In genomic region chr21:35309316-35309715, GRCh38 we compare ENCODE assay signal across 19 cellular contexts.
A peak's percentile ranks its signal among the peaks of the same experiment; 100 is the strongest.
DNase-seq lines count a peak whose midpoint lies in the region; ATAC-seq, FAIRE-seq and TF ChIP-seq lines count a peak whose summit lies in the region.
"Had no signal": no experiment of that assay in that cellular context is flagged by ENCODE, and none has a peak within 500 bp of the region (broad histone marks: within the 10 kb centered on the region; RNA-seq: fewer than 3 reads in every experiment).

No MANE protein-coding gene starts in this region.

- no peaks in the 10 kb centered on the region for H3K27me3 Mint-ChIP-seq in astrocyte (ENCODE audit: low read depth, unreplicated experiment)

- H3K9me3 ChIP-seq in astrocyte (ENCODE audit: insufficient read depth, low read depth, low read length): no peaks in the 10 kb centered on the region
- peaks cover 0 to 11% (median 0%) of the 10 kb centered on the region in 4 donors for H3K9me3 ChIP-seq in esophagus muscularis mucosa

- FAIRE-seq in astrocyte (lab: Jason Lieb, UNC): peak; percentile 47
- FAIRE-seq: A204.1, GM12891, HepG2, HTR-8/SVneo had no signal

- peaks cover 5% of the 10 kb centered on the region for H3K4me1 Mint-ChIP-seq in astrocyte (ENCODE audit: low read depth, unreplicated experiment)
- H3K4me1 Mint-ChIP-seq: H9 had no signal

- no peak overlapping the region for H3K9ac ChIP-seq in astrocyte (ENCODE audit: low read length)

- no peak overlapping the region for H3K4me3 Mint-ChIP-seq in astrocyte (ENCODE audit: unreplicated experiment)
- H3K4me3 Mint-ChIP-seq: B cell; CD4-positive, alpha-beta T cell; H9 had no signal

- H3K36me3 Mint-ChIP-seq in astrocyte (ENCODE audit: low read depth, unreplicated experiment): no peaks in the 10 kb centered on the region

- intact Hi-C loops in esophagus muscularis mucosa (cut with DNase I): no loop called here

- H3K27ac ChIP-seq in astrocyte (ENCODE audit: low read depth, low read length) (no peak overlapping the region), esophagus muscularis mucosa (replicated peaks in 1 of 4) (no peak overlapping the region)

- H2AFZ ChIP-seq in astrocyte (ENCODE audit: low read depth, low read length): no peak overlapping the region

- H3K27me3 ChIP-seq in astrocyte (ENCODE audit: insufficient read depth, low read length) (no peaks in the 10 kb centered on the region), esophagus muscularis mucosa (no peaks in the 10 kb centered on the region)

- no peak for TF ChIP-seq CTCF in astrocyte (IDR thresholded peaks at IDR 0.05; ENCODE audit: insufficient read depth, low read depth, low read length)
- no peak for TF ChIP-seq CTCF in esophagus muscularis mucosa (IDR thresholded peaks at IDR 0.05)

- no peaks in the 10 kb centered on the region for H4K20me1 ChIP-seq in astrocyte (ENCODE audit: insufficient read depth, low read length)

- TF ChIP-seq POLR2A in esophagus muscularis mucosa (IDR thresholded peaks at IDR 0.05; ENCODE audit: low read depth): no peak

- no peak overlapping the region for H3K27ac Mint-ChIP-seq in astrocyte (ENCODE audit: unreplicated experiment)
- H3K27ac Mint-ChIP-seq: B cell; CD4-positive, alpha-beta T cell; H9 had no signal

- no peak for ATAC-seq in GM21390 (IDR thresholded peaks at IDR 0.05; ENCODE audit: unreplicated experiment)
- ATAC-seq: HepG2 had no signal

- H3K79me2 ChIP-seq in astrocyte (ENCODE audit: insufficient read depth, low read length): no peaks in the 10 kb centered on the region

- no peaks in the 10 kb centered on the region for H3K36me3 ChIP-seq in astrocyte (ENCODE audit: insufficient read depth, low read length)
- H3K36me3 ChIP-seq in esophagus muscularis mucosa: no peaks in the 10 kb centered on the region

- no peak for TF ChIP-seq EP300 in esophagus muscularis mucosa (IDR thresholded peaks at IDR 0.05)

- H3K4me1 ChIP-seq in astrocyte (ENCODE audit: insufficient read depth, low read length) (no peaks in the 10 kb centered on the region), esophagus muscularis mucosa (no peaks in the 10 kb centered on the region)

- peak; percentile 87 for DNase-seq in astrocyte (ENCODE audit: low read depth)
- peak; percentile 75 for DNase-seq in esophagus muscularis mucosa (ENCODE audit: extremely low spot score)
- DNase-seq in glomerular visceral epithelial cell (ENCODE audit: extremely low spot score): peak; percentile 22
- DNase-seq in renal cortical epithelial cell (ENCODE audit: low read depth): peak; percentile 51
- no peak for DNase-seq in HT-29 (ENCODE audit: low spot score)
- DNase-seq in T-helper 9 cell: no peak
- DNase-seq: C1 segment of cervical spinal cord; Calu3; CD4-positive, alpha-beta T cell; DMS 273 treated with DMSO at 0.1 percent for 48 hours; DMS79; GOT3; H9 had no signal

- H3K4me2 ChIP-seq in astrocyte (ENCODE audit: low read length): no peak overlapping the region

- peaks cover 4% of the 10 kb centered on the region for H3K9me3 Mint-ChIP-seq in astrocyte (ENCODE audit: unreplicated experiment)

- H3K4me3 ChIP-seq in astrocyte (ENCODE audit: insufficient read depth, low read depth, low read length) (no peak overlapping the region), esophagus muscularis mucosa (no peak overlapping the region)

- whole genome bisulfite sequencing in esophagus muscularis mucosa: 81% methylated on average over 3 of the region's 3 CpGs

Comparison
In these comparisons a context has a peak if more than half of its experiments do, and no peak if none do; other contexts are left out.
1. DNase-seq: peak in astrocyte (single experiment), esophagus muscularis mucosa (single experiment), glomerular visceral epithelial cell (single experiment) and renal cortical epithelial cell (single experiment); none in HT-29 (single experiment) and T-helper 9 cell (single experiment).